Comparison of ENCODE assay signal across 16 cellular contexts in the genomic region with DNA sequence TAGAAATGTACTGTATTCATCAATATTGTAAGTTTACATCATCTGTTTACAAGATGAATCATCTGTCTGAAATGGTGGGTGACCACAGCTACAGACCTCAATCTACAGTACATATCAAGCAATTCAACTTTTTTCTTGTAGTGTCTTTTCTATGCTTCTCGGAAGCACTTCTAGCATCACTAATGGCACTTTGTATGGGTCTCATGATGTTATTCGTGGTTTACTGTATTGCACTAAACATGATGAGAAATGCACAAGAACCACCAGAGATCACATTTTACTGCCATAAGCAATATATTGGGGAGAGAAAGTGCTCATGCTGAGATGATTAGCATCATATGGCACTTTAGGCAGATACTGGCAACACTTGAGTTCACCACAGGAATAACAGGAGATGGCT. TPM values are rescaled to one million over a fixed set of nuclear protein-coding genes. Genes with fewer than 3 reads are reported as not detected.
A peak's percentile ranks its signal among the peaks of the same experiment; 100 is the strongest.
DNase-seq lines count a peak whose midpoint lies in the region; ATAC-seq and TF ChIP-seq lines count a peak whose summit lies in the region.
"Had no signal": no experiment of that assay in that cellular context is flagged by ENCODE, and none has a peak within 500 bp of the region (broad histone marks: within the 10 kb centered on the region; RNA-seq: fewer than 3 reads in every experiment).

No MANE protein-coding gene starts in this region.

- H3K27ac Mint-ChIP-seq in stimulated activated naive B cell treated with anti-CD40 and anti-IgM and Interleukin-4, amounts not matched to agents 10 μg/mL and 1 μg/mL and 100 μg/mL, for 72 hours = no peak overlapping the region
- H3K27ac Mint-ChIP-seq: activated CD8-positive, alpha-beta T cell treated with anti-CD3 and anti-CD28 coated beads, Interleukin-2, amount 10 ng/mL, durations not matched to agents 7 days and 5 days; CD4-positive, CD25-positive, alpha-beta regulatory T cell had no signal

- intact Hi-C loops in left ventricle myocardium inferior (cut with micrococcal nuclease) = no loop called here

- peaks cover 3 to 9% of the 10 kb centered on the region in 2 donors for H3K9me3 Mint-ChIP-seq in stimulated activated naive B cell treated with anti-CD40 and anti-IgM and Interleukin-4, amounts not matched to agents 10 μg/mL and 1 μg/mL and 100 μg/mL, for 72 hours

- no peaks in the 10 kb centered on the region for H3K9me3 ChIP-seq in left ventricle myocardium inferior (replicated peaks)
- H3K9me3 ChIP-seq: esophagus muscularis mucosa had no signal

- H3K4me3 Mint-ChIP-seq in stimulated activated naive B cell treated with anti-CD40 and anti-IgM and Interleukin-4, amounts not matched to agents 10 μg/mL and 1 μg/mL and 100 μg/mL, for 72 hours = no peak overlapping the region
- H3K4me3 Mint-ChIP-seq: activated CD8-positive, alpha-beta T cell treated with anti-CD3 and anti-CD28 coated beads, Interleukin-2, amount 10 ng/mL, durations not matched to agents 7 days and 5 days; CD4-positive, CD25-positive, alpha-beta regulatory T cell had no signal

- no peak overlapping the region for H3K4me3 ChIP-seq in left ventricle myocardium inferior
- H3K4me3 ChIP-seq: esophagus muscularis mucosa had no signal

- no peak overlapping the region for H3K27ac ChIP-seq in left ventricle myocardium inferior (replicated peaks)
- H3K27ac ChIP-seq: esophagus muscularis mucosa had no signal

- peaks cover 30% of the 10 kb centered on the region for H3K4me1 ChIP-seq in left ventricle myocardium inferior

- H3K27me3 ChIP-seq in left ventricle myocardium inferior (ENCODE audit: low read depth) = no peaks in the 10 kb centered on the region
- H3K27me3 ChIP-seq: esophagus muscularis mucosa had no signal

- TF ChIP-seq CTCF in left ventricle myocardium inferior (IDR thresholded peaks at IDR 0.05; ENCODE audit: borderline replicate concordance) = no peak

- peaks cover 0 to 5% of the 10 kb centered on the region in 2 donors for H3K4me1 Mint-ChIP-seq in stimulated activated naive B cell treated with anti-CD40 and anti-IgM and Interleukin-4, amounts not matched to agents 10 μg/mL and 1 μg/mL and 100 μg/mL, for 72 hours
- H3K4me1 Mint-ChIP-seq: CD4-positive, CD25-positive, alpha-beta regulatory T cell had no signal

- peaks cover 3 to 7% of the 10 kb centered on the region in 2 donors for H3K36me3 Mint-ChIP-seq in stimulated activated naive B cell treated with anti-CD40 and anti-IgM and Interleukin-4, amounts not matched to agents 10 μg/mL and 1 μg/mL and 100 μg/mL, for 72 hours
- H3K36me3 Mint-ChIP-seq: CD4-positive, CD25-positive, alpha-beta regulatory T cell had no signal

- no peak for ATAC-seq in stimulated activated naive B cell treated with anti-CD40 and anti-IgM and Interleukin-4, amounts not matched to agents 10 μg/mL and 1 μg/mL and 100 μg/mL, for 72 hours (replicated peaks)
- ATAC-seq in GM18519 (IDR thresholded peaks at IDR 0.05; ENCODE audit: low FRiP score, unreplicated experiment) = no peak
- ATAC-seq: activated CD8-positive, alpha-beta T cell treated with anti-CD3 and anti-CD28 coated beads, Interleukin-2, amount 10 ng/mL, durations not matched to agents 7 days and 5 days had no signal

- H3K36me3 ChIP-seq in left ventricle myocardium inferior = no peaks in the 10 kb centered on the region
- H3K36me3 ChIP-seq: esophagus muscularis mucosa had no signal

- peaks cover 0 to 3% of the 10 kb centered on the region in 2 donors for H3K27me3 Mint-ChIP-seq in stimulated activated naive B cell treated with anti-CD40 and anti-IgM and Interleukin-4, amounts not matched to agents 10 μg/mL and 1 μg/mL and 100 μg/mL, for 72 hours
- H3K27me3 Mint-ChIP-seq: CD4-positive, CD25-positive, alpha-beta regulatory T cell had no signal

- DNase-seq in Daoy (ENCODE audit: low read depth) (peak; percentile 55), LHCN-M2 (ENCODE audit: low read depth) (peak; percentile 70), amniotic epithelial cell (ENCODE audit: low read depth) (peak; percentile 47), glomerular visceral epithelial cell (ENCODE audit: extremely low spot score) (peak; percentile 71), DMS153 (lab: John Stamatoyannopoulos, UW) (no peak), left ventricle myocardium inferior (no peak)
- DNase-seq in stimulated activated naive B cell treated with anti-CD40 and anti-IgM and Interleukin-4, amounts not matched to agents 10 μg/mL and 1 μg/mL and 100 μg/mL, for 72 hours = no peak
- DNase-seq: activated CD8-positive, alpha-beta T cell treated with anti-CD3 and anti-CD28 coated beads, Interleukin-2, amount 10 ng/mL, durations not matched to agents 7 days and 5 days; activated naive CD4-positive, alpha-beta T cell; CD4-positive, CD25-positive, alpha-beta regulatory T cell; islet precursor cell; Kasumi-1; NCI-H226; substantia nigra had no signal

RNA-seq across cellular contexts. Expression of a gene that starts 15.4 kb away (rescaled TPM):
- total RNA-seq in Daoy (2014; rRNA removed; shearing (Covaris generic)) = 21.7 and 24.7 TPM in 2 replicates
- total RNA-seq in LHCN-M2 (2014; rRNA removed) = 18.9 and 21.7 TPM in 2 replicates
- 6.6 TPM for polyA plus RNA-seq in LHCN-M2 (2012)
- 28.3 TPM for total RNA-seq in left ventricle myocardium inferior

Comparison
In these comparisons a context has a peak if more than half of its experiments do, and no peak if none do; other contexts are left out.
1. DNase-seq: peak in Daoy (single experiment), LHCN-M2 (single experiment), amniotic epithelial cell (single experiment) and glomerular visceral epithelial cell (single experiment); none in DMS153 (single experiment), stimulated activated naive B cell treated with anti-CD40 and anti-IgM and Interleukin-4, amounts not matched to agents 10 μg/mL and 1 μg/mL and 100 μg/mL, for 72 hours (single experiment) and left ventricle myocardium inferior (single experiment).